In the genomic region with DNA sequence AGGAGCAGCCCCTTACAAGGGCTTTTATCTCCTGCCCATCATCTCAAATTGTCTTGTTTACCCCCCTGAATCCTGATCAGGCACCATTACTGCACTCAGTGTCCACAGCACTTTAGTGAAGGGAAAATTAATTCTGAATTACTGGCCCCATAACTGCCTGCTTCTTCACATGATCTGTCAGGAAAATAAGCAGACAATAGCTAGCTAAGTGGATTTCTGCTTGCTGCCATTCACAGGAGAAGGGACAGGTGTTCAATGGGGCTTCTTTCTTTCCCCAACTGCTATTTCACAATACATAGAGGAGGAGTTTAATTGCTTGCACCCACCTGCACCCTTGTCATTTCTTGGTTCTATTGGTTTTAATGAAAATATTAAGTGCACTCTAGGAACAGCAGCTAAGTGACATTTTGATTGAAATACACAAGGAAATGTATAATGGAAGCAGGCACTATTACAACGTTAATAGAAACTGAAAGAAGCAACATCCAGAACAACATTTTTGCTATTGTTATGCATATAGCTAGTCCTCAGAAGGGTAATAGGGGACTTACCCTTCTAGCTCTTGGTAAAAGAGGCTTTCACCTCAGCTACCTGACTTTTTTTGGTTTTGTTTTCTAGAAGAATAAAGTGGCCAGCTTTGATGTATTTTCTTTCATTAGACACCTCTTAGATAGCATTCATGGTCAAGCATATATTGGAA, we compare ENCODE assay signal across 14 cellular contexts.
DNase-seq lines count a peak whose midpoint lies in the region; ATAC-seq and TF ChIP-seq lines count a peak whose summit lies in the region.
"Had no signal": no experiment of that assay in that cellular context is flagged by ENCODE, and none has a peak within 500 bp of the region (broad histone marks: within the 10 kb centered on the region; RNA-seq: fewer than 3 reads in every experiment).

No MANE protein-coding gene starts in this region.

- no peaks in the 10 kb centered on the region for H3K36me3 ChIP-seq in adrenal gland (replicated peaks in 1 of 2)
- H3K36me3 ChIP-seq: pancreas, tibial nerve had no signal

- peaks cover 0 to 6% of the 10 kb centered on the region in 2 donors for H3K4me1 ChIP-seq in adrenal gland (replicated peaks in 1 of 2)
- H3K4me1 ChIP-seq: pancreas, tibial nerve had no signal

- H3K9me3 ChIP-seq in adrenal gland (replicated peaks in 1 of 3) = no peaks in the 10 kb centered on the region
- H3K9me3 ChIP-seq: pancreas, tibial nerve had no signal

- ATAC-seq in GM21576 (IDR thresholded peaks at IDR 0.05; ENCODE audit: unreplicated experiment) (peak; percentile 81), GM19452 (IDR thresholded peaks at IDR 0.05; ENCODE audit: unreplicated experiment) (no peak), GM18873 (IDR thresholded peaks at IDR 0.05; ENCODE audit: low FRiP score, unreplicated experiment) (no peak)
- ATAC-seq: pancreas had no signal

- 7 to 16% (median 11%) methylated on average over 1 of the region's 1 CpG for WGBS in adrenal gland, 4 donors

- no peaks in the 10 kb centered on the region for H3K27me3 ChIP-seq in adrenal gland
- H3K27me3 ChIP-seq: pancreas, tibial nerve had no signal

- H3K4me3 ChIP-seq in adrenal gland = no peak overlapping the region
- H3K4me3 ChIP-seq: pancreas, tibial nerve had no signal

- TF ChIP-seq POLR2A in adrenal gland (IDR thresholded peaks at IDR 0.05) = no peak

- H3K27ac ChIP-seq in adrenal gland = no peak overlapping the region
- H3K27ac ChIP-seq: C4-2B, pancreas, tibial nerve had no signal

- DNase-seq in NCI-H128 (lab: John Stamatoyannopoulos, UW; ENCODE audit: unreplicated experiment) (peak; percentile 92), NCI-H345 (lab: John Stamatoyannopoulos, UW) (peak; percentile 94), myocyte (ENCODE audit: low read depth) (peak; percentile 5), adrenal gland (no peak)
- DNase-seq in activated T-cell treated with anti-CD3 and anti-CD28 coated beads, Interleukin-2, amount 50 U/mL, for 1 hour = no peak
- DNase-seq: activated CD4-positive, alpha-beta T cell treated with anti-CD3 and anti-CD28 coated beads, Interleukin-2, amount 10 ng/mL, durations not matched to agents 24 days and 14 days; activated T-cell treated with anti-CD3 and anti-CD28 coated beads, Interleukin-2, amount 50 U/mL, for 48 hours; GF-D8; pancreas had no signal

- intact Hi-C loops in adrenal gland (cut with DNase I) = no loop called here

- TF ChIP-seq CTCF in adrenal gland (IDR thresholded peaks at IDR 0.05) = no peak

Comparison
In these comparisons a context has a peak if more than half of its experiments do, and no peak if none do; other contexts are left out.
1. DNase-seq: peak in NCI-H128 (single experiment), NCI-H345 (single experiment) and myocyte (single experiment); none in activated T-cell treated with anti-CD3 and anti-CD28 coated beads, Interleukin-2, amount 50 U/mL, for 1 hour (single experiment) and adrenal gland (0 of 7).